In the genomic region with DNA sequence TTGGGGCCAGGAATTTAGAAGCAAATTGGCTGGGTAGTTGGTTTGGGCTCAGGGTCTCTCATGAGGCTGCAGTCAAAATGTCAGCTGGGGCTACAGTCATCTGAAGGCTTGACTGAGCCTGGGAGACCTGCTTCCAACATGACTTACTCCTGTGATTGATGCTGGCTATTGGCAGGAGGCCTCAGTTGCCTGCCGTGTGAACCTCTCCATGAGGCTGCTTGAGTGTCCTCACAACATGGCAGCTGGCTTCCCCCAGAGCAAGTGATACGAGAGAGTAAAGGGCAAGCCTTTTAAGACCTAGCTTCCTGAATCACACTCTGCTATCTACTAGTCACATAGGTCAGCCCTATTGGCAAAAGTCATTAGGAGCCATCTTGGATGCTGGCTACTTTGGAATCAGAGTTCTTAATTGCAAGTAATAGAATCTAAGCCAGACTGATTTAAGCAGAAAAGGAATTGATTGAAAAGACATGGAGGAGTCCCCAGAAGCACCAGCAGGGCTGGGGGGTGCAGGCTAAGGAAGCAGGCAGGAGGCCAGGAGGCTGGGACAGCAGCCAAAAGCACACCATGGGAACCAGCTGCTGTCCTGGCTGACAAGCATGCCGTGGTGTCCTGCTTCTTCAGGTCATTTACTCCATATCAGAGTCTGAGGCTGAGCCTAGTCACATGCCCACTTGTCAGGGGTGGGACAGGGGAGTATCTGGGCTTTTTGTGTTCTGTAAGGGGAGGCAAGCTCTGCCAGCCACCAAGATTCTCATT, we compare ENCODE assay signal across 11 cellular contexts. TPM values are rescaled to one million over a fixed set of nuclear protein-coding genes. Genes with fewer than 3 reads are reported as not detected.
DNase-seq lines count a peak whose midpoint lies in the region; ATAC-seq and TF ChIP-seq lines count a peak whose summit lies in the region.
"Had no signal": no experiment of that assay in that cellular context is flagged by ENCODE, and none has a peak within 500 bp of the region (broad histone marks: within the 10 kb centered on the region; RNA-seq: fewer than 3 reads in every experiment).

No MANE protein-coding gene starts in this region.

- H3K4me2 ChIP-seq in neural progenitor cell = no peak overlapping the region
- no peak overlapping the region for H3K4me2 ChIP-seq in mesendoderm (ENCODE audit: low read length)

- H3K4me3 Mint-ChIP-seq in neural progenitor cell = no peak overlapping the region

- no peak overlapping the region for H2BK120ac ChIP-seq in mesendoderm (ENCODE audit: low read depth, low read length)

- peak overlapping the region; percentile 26 for H2AFZ ChIP-seq in neural progenitor cell (replicated peaks)

- DNase-seq in DMS 273 (lab: John Stamatoyannopoulos, UW; ENCODE audit: unreplicated experiment) (peak; percentile 94), NCI-H2171 (lab: John Stamatoyannopoulos, UW) (peak; percentile 38), ecto neural progenitor cell (ENCODE audit: low spot score) (peak; percentile 18), neural progenitor cell (ENCODE audit: low spot score) (no peak), mesendoderm (no peak), NCI-H524 treated with DMSO at 0.1 percent for 48 hours (lab: John Stamatoyannopoulos, UW) (no peak)
- DNase-seq: esophagus squamous epithelium had no signal

- no CpG with 5 or more reads among the region's 3 CpGs for WGBS in mesendoderm (ENCODE audit: extremely low coverage, insufficient coverage, low lambda C conversion rate)

- no peaks in the 10 kb centered on the region for H3F3A ChIP-seq in neural progenitor cell (ENCODE audit: low read depth)

- no peaks in the 10 kb centered on the region for H3K4me1 ChIP-seq in neural progenitor cell
- H3K4me1 ChIP-seq in mesendoderm (ENCODE audit: control insufficient read depth, low read depth, low read length) = no peaks in the 10 kb centered on the region
- H3K4me1 ChIP-seq: esophagus squamous epithelium had no signal

- H3K4ac ChIP-seq in mesendoderm (ENCODE audit: low read depth, low read length) = no peak overlapping the region

- ATAC-seq in GM19023 (IDR thresholded peaks at IDR 0.05; ENCODE audit: unreplicated experiment) (no peak), HG03342 (IDR thresholded peaks at IDR 0.05; ENCODE audit: unreplicated experiment) (no peak)

- H3K56ac ChIP-seq in mesendoderm (ENCODE audit: low read length) = no peak overlapping the region

- H3K9ac ChIP-seq in neural progenitor cell (no peak overlapping the region), mesendoderm (ENCODE audit: low read length) (no peak overlapping the region)

- H3K79me1 ChIP-seq in mesendoderm (ENCODE audit: low read length) = no peaks in the 10 kb centered on the region

- H2BK15ac ChIP-seq in mesendoderm (replicated peaks; ENCODE audit: low read depth) = no peak overlapping the region

- no peak overlapping the region for H3K18ac ChIP-seq in mesendoderm (ENCODE audit: low read length)

- H3K27me3 Mint-ChIP-seq in neural progenitor cell (ENCODE audit: insufficient read depth, low read depth) = peaks cover 5% of the 10 kb centered on the region

- H4K8ac ChIP-seq in mesendoderm (ENCODE audit: low read depth, low read length) = no peak overlapping the region

- no peak for TF ChIP-seq CTCF in neural progenitor cell (IDR thresholded peaks at IDR 0.05)

- no peaks in the 10 kb centered on the region for H3K4me1 Mint-ChIP-seq in neural progenitor cell

- H3K79me2 ChIP-seq in neural progenitor cell (ENCODE audit: low read depth) = no peaks in the 10 kb centered on the region
- H3K79me2 ChIP-seq in mesendoderm (ENCODE audit: control insufficient read depth, insufficient read depth, low read length) = no peaks in the 10 kb centered on the region

- H4K20me1 ChIP-seq in neural progenitor cell (ENCODE audit: low read depth) = no peaks in the 10 kb centered on the region

- H3K36me3 ChIP-seq in neural progenitor cell (no peaks in the 10 kb centered on the region), mesendoderm (ENCODE audit: control insufficient read depth, insufficient read depth, low read length) (no peaks in the 10 kb centered on the region)
- H3K36me3 ChIP-seq: esophagus squamous epithelium had no signal

- no peak overlapping the region for H2BK5ac ChIP-seq in mesendoderm (ENCODE audit: low read length)

- H3K9me3 ChIP-seq in neural progenitor cell (ENCODE audit: low read depth) = no peaks in the 10 kb centered on the region
- H3K9me3 ChIP-seq: esophagus squamous epithelium had no signal

- H3K27me3 ChIP-seq in neural progenitor cell = no peaks in the 10 kb centered on the region
- H3K27me3 ChIP-seq in mesendoderm (ENCODE audit: insufficient read depth, low read length, poor library complexity) = no peaks in the 10 kb centered on the region
- H3K27me3 ChIP-seq: esophagus squamous epithelium had no signal

- H3K9me3 Mint-ChIP-seq in neural progenitor cell = no peaks in the 10 kb centered on the region

- H3K27ac ChIP-seq in neural progenitor cell (no peak overlapping the region), mesendoderm (ENCODE audit: low read depth, low read length) (no peak overlapping the region)
- H3K27ac ChIP-seq: esophagus squamous epithelium, HL-60 had no signal

- H2AK5ac ChIP-seq in mesendoderm (ENCODE audit: low read length) = no peak overlapping the region

- H3K23ac ChIP-seq in mesendoderm (ENCODE audit: low read length) = no peak overlapping the region

- no peaks in the 10 kb centered on the region for H3K36me3 Mint-ChIP-seq in neural progenitor cell

- H4K5ac ChIP-seq in mesendoderm (ENCODE audit: low read length) = no peak overlapping the region

- no peak overlapping the region for H3K27ac Mint-ChIP-seq in neural progenitor cell

- H3K4me3 ChIP-seq in neural progenitor cell (no peak overlapping the region), mesendoderm (ENCODE audit: low read length) (no peak overlapping the region)
- H3K4me3 ChIP-seq: esophagus squamous epithelium had no signal

RNA-seq across cellular contexts. Expression of gene GIGYF2, which starts 7.8 kb away (rescaled TPM):
- 71.4 and 76.3 TPM in 2 replicates for total RNA-seq in neural progenitor cell (ENCODE audit: low replicate concordance)
- polyA plus RNA-seq in mesendoderm (2013, experiment 1 of 2) = 29.4 TPM
- polyA plus RNA-seq in mesendoderm (2013, experiment 2 of 2) = 30.9 TPM

RNA-seq across cellular contexts. Expression of gene EFHD1, which starts 55.9 kb away (rescaled TPM):
- 5.9 and 7.0 TPM in 2 replicates for total RNA-seq in neural progenitor cell (ENCODE audit: low replicate concordance)
- 3.3 TPM for polyA plus RNA-seq in mesendoderm (2013, experiment 1 of 2)
- polyA plus RNA-seq in mesendoderm (2013, experiment 2 of 2) = 3.3 TPM
- polyA plus RNA-seq: neural cell had no signal

Comparison
In these comparisons a context has a peak if more than half of its experiments do, and no peak if none do; other contexts are left out.
1. DNase-seq: peak in DMS 273 (single experiment), NCI-H2171 (single experiment) and ecto neural progenitor cell (single experiment); none in neural progenitor cell (single experiment), mesendoderm (single experiment) and NCI-H524 treated with DMSO at 0.1 percent for 48 hours (single experiment).